In the genomic region with DNA sequence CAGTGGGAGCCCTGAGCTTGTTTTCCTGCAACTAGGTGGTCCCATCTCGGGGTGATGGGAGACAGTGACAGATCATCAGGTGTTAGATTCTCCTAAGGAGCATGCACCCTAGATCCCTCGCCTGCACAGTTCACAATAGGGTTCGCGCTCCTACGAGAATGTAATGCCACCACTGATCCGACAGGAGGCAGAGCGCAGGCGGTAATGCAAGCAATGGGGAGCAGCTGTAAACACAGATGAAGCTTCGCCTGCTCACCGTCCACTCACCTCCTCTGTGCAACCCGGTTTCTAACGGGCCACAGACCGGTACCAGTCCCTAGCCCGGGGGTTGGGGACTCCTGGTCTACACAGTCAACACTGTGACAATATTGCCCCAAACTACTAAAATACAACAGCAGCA, we compare ENCODE assay signal across 20 cellular contexts. TPM values are rescaled to one million over a fixed set of nuclear protein-coding genes. Genes with fewer than 3 reads are reported as not detected.
"Had no signal": no experiment of that assay in that cellular context is flagged by ENCODE, and none has a peak within 500 bp of the region (broad histone marks: within the 10 kb centered on the region; RNA-seq: fewer than 3 reads in every experiment).

No MANE protein-coding gene starts in this region.

- H3K9me3 ChIP-seq: prostate gland, tibial nerve had no signal

- H3K36me3 ChIP-seq: prostate gland had no signal

- H3K27ac ChIP-seq: prostate gland, tibial nerve had no signal

- H3K4me3 Mint-ChIP-seq: activated naive CD8-positive, alpha-beta T cell treated with anti-CD3 and anti-CD28 coated beads for 36 hours; activated T-cell treated with anti-CD3 and anti-CD28 coated beads, Interleukin-2, amount 50 U/mL, for 4 hours; naive thymus-derived CD8-positive, alpha-beta T cell; stimulated activated naive B cell treated with anti-CD40 and anti-IgM and Interleukin-4, amounts not matched to agents 10 μg/mL and 1 μg/mL and 100 μg/mL, for 72 hours had no signal

- H3K4me3 ChIP-seq: lung, prostate gland, tibial nerve had no signal

- H3K27me3 Mint-ChIP-seq: activated naive CD8-positive, alpha-beta T cell treated with anti-CD3 and anti-CD28 coated beads for 36 hours; naive thymus-derived CD8-positive, alpha-beta T cell; stimulated activated naive B cell treated with anti-CD40 and anti-IgM and Interleukin-4, amounts not matched to agents 10 μg/mL and 1 μg/mL and 100 μg/mL, for 72 hours had no signal

- ATAC-seq: activated T-cell treated with anti-CD3 and anti-CD28 coated beads, Interleukin-2, amount 50 U/mL, for 4 hours; esophagus mucosa; left colon; naive thymus-derived CD8-positive, alpha-beta T cell; sciatic nerve; stimulated activated naive B cell treated with anti-CD40 and anti-IgM and Interleukin-4, amounts not matched to agents 10 μg/mL and 1 μg/mL and 100 μg/mL, for 72 hours had no signal

- H3K9me3 Mint-ChIP-seq: activated naive CD8-positive, alpha-beta T cell treated with anti-CD3 and anti-CD28 coated beads for 36 hours; activated T-cell treated with anti-CD3 and anti-CD28 coated beads, Interleukin-2, amount 50 U/mL, for 4 hours; naive thymus-derived CD8-positive, alpha-beta T cell; stimulated activated naive B cell treated with anti-CD40 and anti-IgM and Interleukin-4, amounts not matched to agents 10 μg/mL and 1 μg/mL and 100 μg/mL, for 72 hours had no signal

- DNase-seq: activated CD4-positive, alpha-beta T cell treated with anti-CD3 and anti-CD28 coated beads for 1 hour; activated CD4-positive, alpha-beta T cell treated with anti-CD3 and anti-CD28 coated beads, Interleukin-2, amount 50 U/mL, for 48 hours; activated effector memory CD4-positive, alpha-beta T cell treated with anti-CD3 and anti-CD28 coated beads, Interleukin-2, amount 50 U/mL, for 16 hours; activated naive CD8-positive, alpha-beta T cell treated with anti-CD3 and anti-CD28 coated beads for 36 hours; activated T-cell treated with anti-CD3 and anti-CD28 coated beads, Interleukin-2, amount 50 U/mL, for 4 hours; anterior cingulate cortex; dermis blood vessel endothelial cell; hypothalamus; left colon; naive thymus-derived CD8-positive, alpha-beta T cell; occipital lobe; stimulated activated CD4-positive, alpha-beta T cell treated with anti-CD3 and anti-CD28 coated beads, Interleukin-2, amount 100 ng/mL, for 24 hours; stimulated activated naive B cell treated with anti-CD40 and anti-IgM and Interleukin-4, amounts not matched to agents 10 μg/mL and 1 μg/mL and 100 μg/mL, for 72 hours; SW 1271 had no signal

- H3K27me3 ChIP-seq: tibial nerve had no signal

- H3K27ac Mint-ChIP-seq: activated naive CD8-positive, alpha-beta T cell treated with anti-CD3 and anti-CD28 coated beads for 36 hours; stimulated activated naive B cell treated with anti-CD40 and anti-IgM and Interleukin-4, amounts not matched to agents 10 μg/mL and 1 μg/mL and 100 μg/mL, for 72 hours had no signal

- H3K4me1 ChIP-seq: prostate gland, tibial nerve had no signal

RNA-seq across cellular contexts. Expression of gene ZNF114, which starts 52.9 kb away (rescaled TPM):
- total RNA-seq: esophagus mucosa; mononuclear cell; naive thymus-derived CD8-positive, alpha-beta T cell had no signal
